Comparison of ENCODE assay signal across 8 cellular contexts in the genomic region with DNA sequence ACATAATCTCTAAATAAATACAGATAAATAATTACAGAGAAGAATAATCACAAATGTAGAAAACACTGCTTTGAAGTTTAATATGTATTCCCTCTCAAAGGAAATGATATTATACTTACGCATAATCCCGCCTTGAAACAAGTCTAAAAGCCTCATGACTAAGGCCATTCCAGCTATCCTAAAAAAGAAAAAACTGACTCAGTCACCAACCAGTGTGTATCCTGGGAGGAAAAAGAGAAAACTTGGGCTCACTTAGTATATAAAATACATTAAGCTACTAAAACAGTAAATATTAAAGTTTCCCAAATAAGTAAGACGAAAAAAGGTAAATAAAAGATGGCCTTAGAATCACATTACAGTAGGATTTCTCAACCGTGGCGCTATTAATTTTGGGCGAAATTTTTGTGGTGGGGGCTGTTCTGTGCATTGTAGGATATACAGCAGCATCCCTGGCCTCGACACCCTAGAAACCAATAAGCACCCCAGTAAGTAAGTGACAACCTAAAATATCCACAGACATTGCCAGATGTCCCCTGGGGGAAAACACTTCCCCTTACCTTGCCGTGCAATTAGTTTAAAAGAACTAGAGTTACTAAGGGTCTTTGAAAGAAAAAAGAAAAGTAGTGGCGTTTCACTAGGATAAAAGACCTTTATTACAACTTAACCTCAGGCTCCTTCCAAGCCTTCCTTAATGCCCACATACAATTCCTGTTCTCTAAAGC. TPM values are rescaled to one million over a fixed set of nuclear protein-coding genes. Genes with fewer than 3 reads are reported as not detected.
DNase-seq lines count a peak whose midpoint lies in the region; ATAC-seq and TF ChIP-seq lines count a peak whose summit lies in the region.

No MANE protein-coding gene starts in this region.

- peaks cover 55% of the 10 kb centered on the region for H3K36me3 Mint-ChIP-seq in stimulated activated naive CD8-positive, alpha-beta T cell treated with anti-CD3 and anti-CD28 coated beads, Interleukin-15, Interleukin-2, amounts not matched to agents 100 ng/mL and 50 ng/mL, for 24 hours (ENCODE audit: low read depth)

- no peak overlapping the region for H3K18ac ChIP-seq in mesenchymal stem cell (ENCODE audit: low read depth in 1 of 2, low read length in 2 of 2)

- H3K4ac ChIP-seq in mesenchymal stem cell (ENCODE audit: low read depth in 1 of 2, low read length in 2 of 2), result no peak overlapping the region

- H3K4me1 ChIP-seq in mesenchymal stem cell (ENCODE audit: control insufficient read depth, insufficient read depth, low read depth, low read length), result peaks cover 5% of the 10 kb centered on the region

- H3K27me3 Mint-ChIP-seq in stimulated activated naive CD8-positive, alpha-beta T cell treated with anti-CD3 and anti-CD28 coated beads, Interleukin-15, Interleukin-2, amounts not matched to agents 100 ng/mL and 50 ng/mL, for 24 hours, result no peaks in the 10 kb centered on the region

- H2AK5ac ChIP-seq in mesenchymal stem cell (ENCODE audit: low read length, severe bottlenecking), result no peak overlapping the region

- H4K8ac ChIP-seq in mesenchymal stem cell (ENCODE audit: low read length), result no peak overlapping the region

- no peak overlapping the region for H2AFZ ChIP-seq in mesenchymal stem cell (ENCODE audit: low read depth, low read length)

- H3K9ac ChIP-seq in mesenchymal stem cell (ENCODE audit: low read length), result peak overlapping the region; percentile 100

- no peak overlapping the region for H4K91ac ChIP-seq in mesenchymal stem cell (ENCODE audit: low read length)

- H3K36me3 ChIP-seq in brain microvascular endothelial cell (replicated peaks), result peaks cover 38% of the 10 kb centered on the region
- peaks cover 31 to 47% of the 10 kb centered on the region in 2 experiments for H3K36me3 ChIP-seq in mesenchymal stem cell (ENCODE audit: control insufficient read depth in 1 of 2, insufficient read depth in 2 of 2, low read depth in 1 of 2, low read length in 2 of 2)

- H3K14ac ChIP-seq in mesenchymal stem cell (ENCODE audit: low read length in 2 of 2), result no peak overlapping the region

- H3K4me1 Mint-ChIP-seq in stimulated activated naive CD8-positive, alpha-beta T cell treated with anti-CD3 and anti-CD28 coated beads, Interleukin-15, Interleukin-2, amounts not matched to agents 100 ng/mL and 50 ng/mL, for 24 hours (ENCODE audit: low read depth), result peaks cover 56% of the 10 kb centered on the region

- H2BK5ac ChIP-seq in mesenchymal stem cell (ENCODE audit: low read depth, low read length, poor library complexity, severe bottlenecking), result no peak overlapping the region

- no peak for ATAC-seq in stimulated activated naive CD8-positive, alpha-beta T cell treated with anti-CD3 and anti-CD28 coated beads, Interleukin-15, Interleukin-2, amounts not matched to agents 100 U/mL and 50 U/mL, for 24 hours
- no peak for ATAC-seq in GM21526 (IDR thresholded peaks at IDR 0.05; ENCODE audit: low FRiP score, unreplicated experiment)
- ATAC-seq in left lobe of liver, result no peak

- H3K4me3 Mint-ChIP-seq in stimulated activated naive CD8-positive, alpha-beta T cell treated with anti-CD3 and anti-CD28 coated beads, Interleukin-15, Interleukin-2, amounts not matched to agents 100 ng/mL and 50 ng/mL, for 24 hours, result peak overlapping the region; percentile 96

- H3K27ac ChIP-seq in brain microvascular endothelial cell, result peak overlapping the region; percentile 100
- peak overlapping the region; percentile 99 for H3K27ac ChIP-seq in mesenchymal stem cell (ENCODE audit: low read length, poor library complexity, severe bottlenecking)

- in situ Hi-C loops in brain microvascular endothelial cell (cut with HindIII; ENCODE audit: low pct_ligation_motif_present, low sequenced_read_pairs), result no loop called here

- H3K4me3 ChIP-seq in brain microvascular endothelial cell (ENCODE audit: low read depth, low read length) (peak overlapping the region; percentile 97), mesenchymal stem cell (ENCODE audit: insufficient read depth in 1 of 2, low read depth in 1 of 2, low read length in 2 of 2) (peak overlapping the region; percentile 40 to 98)

- H3K9me3 Mint-ChIP-seq in stimulated activated naive CD8-positive, alpha-beta T cell treated with anti-CD3 and anti-CD28 coated beads, Interleukin-15, Interleukin-2, amounts not matched to agents 100 ng/mL and 50 ng/mL, for 24 hours, result no peaks in the 10 kb centered on the region

- 56% methylated on average over 2 of the region's 9 CpGs for WGBS in mesenchymal stem cell

- H2BK12ac ChIP-seq in mesenchymal stem cell (ENCODE audit: low read length in 2 of 2), result no peak overlapping the region

- H3K9me3 ChIP-seq in mesenchymal stem cell (ENCODE audit: control insufficient read depth, low read length), result no peaks in the 10 kb centered on the region

- H3K4me2 ChIP-seq in mesenchymal stem cell (ENCODE audit: low read length, poor library complexity, severe bottlenecking), result peak overlapping the region; percentile 92

- no peak overlapping the region for H2BK120ac ChIP-seq in mesenchymal stem cell (ENCODE audit: low read depth, low read length)

- no peak overlapping the region for H3K23ac ChIP-seq in mesenchymal stem cell (ENCODE audit: low read length in 2 of 2)

- H3K79me1 ChIP-seq in mesenchymal stem cell (replicated peaks; ENCODE audit: low read length, poor library complexity, severe bottlenecking), result peaks cover 4% of the 10 kb centered on the region

- DNase-seq in stimulated activated naive CD8-positive, alpha-beta T cell treated with anti-CD3 and anti-CD28 coated beads, Interleukin-15, Interleukin-2, amounts not matched to agents 100 U/mL and 50 U/mL, for 24 hours, result no peak
- DNase-seq in brain microvascular endothelial cell, result no peak
- peak; percentile 39 for DNase-seq in mesenchymal stem cell
- DNase-seq in left lobe of liver (ENCODE audit: low spot score), result no peak
- no peak for DNase-seq in stimulated activated CD4-positive, alpha-beta T cell treated with anti-CD3 and anti-CD28 coated beads, Interleukin-4, amount 100 ng/mL, for 4 hours
- no peak for DNase-seq in NCI-H2107 treated with DMSO at 0.1 percent for 48 hours (lab: John Stamatoyannopoulos, UW; ENCODE audit: unreplicated experiment)

- H3K27me3 ChIP-seq in brain microvascular endothelial cell (replicated peaks) (no peaks in the 10 kb centered on the region), mesenchymal stem cell (ENCODE audit: control insufficient read depth in 1 of 2, insufficient read depth in 1 of 2, low read length in 2 of 2) (no peaks in the 10 kb centered on the region)

- H2BK15ac ChIP-seq in mesenchymal stem cell (ENCODE audit: low read depth, poor library complexity, severe bottlenecking), result no peak overlapping the region

- peak overlapping the region; percentile 100 for H3K27ac Mint-ChIP-seq in stimulated activated naive CD8-positive, alpha-beta T cell treated with anti-CD3 and anti-CD28 coated beads, Interleukin-15, Interleukin-2, amounts not matched to agents 100 ng/mL and 50 ng/mL, for 24 hours

- TF ChIP-seq CTCF in brain microvascular endothelial cell (IDR thresholded peaks at IDR 0.05; ENCODE audit: low read depth, low read length, missing control alignments), result no peak

RNA-seq across cellular contexts. Expression of a gene that starts 1.1 kb away (rescaled TPM):
- 157 TPM for polyA plus RNA-seq in mesenchymal stem cell (2013, experiment 1 of 2)
- polyA plus RNA-seq in mesenchymal stem cell (2013, experiment 2 of 2), result 152 TPM
- total RNA-seq in left lobe of liver, result 201 TPM

RNA-seq across cellular contexts. Expression of a gene that starts 31.1 kb away (rescaled TPM):
- 93.4 TPM for polyA plus RNA-seq in mesenchymal stem cell (2013, experiment 1 of 2)
- polyA plus RNA-seq in mesenchymal stem cell (2013, experiment 2 of 2), result 96.7 TPM
- total RNA-seq in left lobe of liver, result 28.1 TPM
